Comparison of ENCODE assay signal across 8 cellular contexts in the genomic region with DNA sequence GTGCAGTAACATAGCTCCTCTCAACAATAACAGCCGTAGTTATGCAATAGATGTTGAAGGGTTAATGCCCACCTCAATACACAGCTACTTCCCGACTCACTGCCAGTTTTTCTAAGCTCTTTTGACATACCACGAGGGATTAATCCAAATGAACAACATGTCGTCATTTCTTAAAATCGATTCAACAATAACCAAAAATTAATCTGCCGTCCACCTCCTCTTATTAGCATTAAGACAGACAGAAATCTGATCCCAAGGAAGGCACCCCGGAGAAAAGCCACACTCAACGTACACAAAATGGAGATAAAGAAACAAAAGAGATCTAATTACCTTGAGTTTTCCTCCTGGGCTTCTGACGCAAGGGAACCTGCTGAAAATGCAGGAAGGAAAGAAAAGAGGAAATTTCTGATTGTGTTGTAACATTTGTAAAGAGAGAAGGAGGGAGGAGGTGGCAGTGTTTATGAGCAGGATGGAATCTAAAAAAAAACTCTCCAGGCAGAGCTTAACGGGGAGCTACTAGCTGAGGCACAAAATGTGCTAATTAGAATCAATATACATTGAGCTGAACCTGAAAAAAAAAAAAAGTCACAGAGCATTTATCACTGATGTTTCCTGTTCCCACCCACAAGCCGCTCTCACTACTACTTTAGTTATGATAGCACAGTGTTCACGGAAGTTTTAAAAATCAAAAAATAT.
DNase-seq lines count a peak whose midpoint lies in the region; ATAC-seq and TF ChIP-seq lines count a peak whose summit lies in the region.

No MANE protein-coding gene starts in this region.

- H3K9ac ChIP-seq in iPS-18a (ENCODE audit: low read length), result peak overlapping the region; percentile 30

- H3K4me1 ChIP-seq in A673 (ENCODE audit: insufficient read depth, low read length, poor library complexity, severe bottlenecking) (peaks cover 40% of the 10 kb centered on the region), iPS-18a (ENCODE audit: control insufficient read depth, low read depth, low read length) (peaks cover 36% of the 10 kb centered on the region), thyroid gland (peaks cover 0 to 5% of the 10 kb centered on the region in 2 donors)

- intact Hi-C loops in A673 (cut with micrococcal nuclease; ENCODE audit: unreplicated experiment), result no loop called here
- intact Hi-C loops in thyroid gland (cut with DNase I), result no loop called here

- peaks cover 0 to 6% (median 6%) of the 10 kb centered on the region in 3 donors for H3K9me3 Mint-ChIP-seq in T-cell

- no peaks in the 10 kb centered on the region for H3K27me3 Mint-ChIP-seq in T-cell

- H3K9me3 ChIP-seq in A673 (ENCODE audit: low read depth, low read length, poor library complexity, severe bottlenecking), result no peaks in the 10 kb centered on the region
- H3K9me3 ChIP-seq in iPS-18a (ENCODE audit: control insufficient read depth, low read depth, low read length), result no peaks in the 10 kb centered on the region
- no peaks in the 10 kb centered on the region for H3K9me3 ChIP-seq in thyroid gland

- POLR2A ChIA-PET in A673 (lab: Charles Lee; ENCODE audit: low non-redundant PET) (no interaction called here), T-cell (lab: Charles Lee) (interaction anchor here (0.5 to 1.5 kb wide), 14 partner anchors 10 to 600 kb away, joined by 3 to 4 read pairs (median 3); no protein-coding TSS in a partner anchor), GM10248 (lab: Yijun Ruan, JAX) (no interaction called here)

- no TSS peak for BruUV-seq in A673 (replicated peaks; lab: Mats Ljungman, UMichigan)

- ATAC-seq in GM19023 (IDR thresholded peaks at IDR 0.05; ENCODE audit: unreplicated experiment) (peak; percentile 36), HG03135 (IDR thresholded peaks at IDR 0.05; ENCODE audit: unreplicated experiment) (peak; percentile 41), T-cell (replicated peaks in 1 of 4) (peak; percentile 43 to 56 (median 52))

- peak overlapping the region; percentile 92 to 96 (median 93) for H3K4me3 Mint-ChIP-seq in T-cell

- no peaks in the 10 kb centered on the region for H3K27me3 ChIP-seq in A673 (replicated peaks; ENCODE audit: insufficient read depth, low read depth, low read length, poor library complexity)
- no peaks in the 10 kb centered on the region for H3K27me3 ChIP-seq in iPS-18a (ENCODE audit: control insufficient read depth, insufficient read depth, low read length)
- no peaks in the 10 kb centered on the region for H3K27me3 ChIP-seq in thyroid gland

- H3K36me3 Mint-ChIP-seq in T-cell, result peaks cover 33% of the 10 kb centered on the region

- 52 to 54% methylated on average over 12 of the region's 12 CpGs for WGBS in thyroid gland, 2 donors

- peaks cover 70 to 95% (median 84%) of the 10 kb centered on the region in 3 donors for H3K4me1 Mint-ChIP-seq in T-cell

- no peak for TF ChIP-seq CTCF in A673 (conservative IDR thresholded peaks at IDR 0.05; ENCODE audit: low read depth, low read length)
- no peak for TF ChIP-seq CTCF in thyroid gland (IDR thresholded peaks at IDR 0.05)
- no peak for TF ChIP-seq CTCF in GM10248 (IDR thresholded peaks at IDR 0.05; ENCODE audit: control extremely low read depth, extremely low read depth, low read depth, missing control alignments)

- peak in 1 of 2 donors; percentile 12 for TF ChIP-seq POLR2A in thyroid gland (IDR thresholded peaks at IDR 0.05)

- no peaks in the 10 kb centered on the region for H3K36me3 ChIP-seq in A673 (ENCODE audit: insufficient read depth, low read length, poor library complexity, severe bottlenecking)
- H3K36me3 ChIP-seq in iPS-18a (ENCODE audit: control insufficient read depth, low read depth, low read length), result no peaks in the 10 kb centered on the region
- H3K36me3 ChIP-seq in thyroid gland, result peaks cover 0 to 10% of the 10 kb centered on the region in 2 donors

- H3K4me3 ChIP-seq in A673 (ENCODE audit: low read depth, low read length, poor library complexity, severe bottlenecking) (peak overlapping the region; percentile 42), iPS-18a (ENCODE audit: low read length) (peak overlapping the region; percentile 38), thyroid gland (replicated peaks in 1 of 3) (no peak overlapping the region)

- CTCF ChIA-PET in A673 (lab: Charles Lee), result interaction anchor here (0.7 kb wide), 1 partner anchor 218 kb away, joined by 4 read pairs; no protein-coding TSS in a partner anchor
- CTCF ChIA-PET in T-cell (lab: Charles Lee), result interaction anchor here (0.5 to 5.0 kb wide), 17 partner anchors 8 to 93 kb away, joined by 3 to 38 read pairs (median 5); no protein-coding TSS in a partner anchor
- CTCF ChIA-PET in GM10248 (lab: Yijun Ruan, JAX), result interaction anchor here (0.6 to 3.6 kb wide), 6 partner anchors 10 to 30 kb away, joined by 3 to 11 read pairs (median 6); no protein-coding TSS in a partner anchor

- peak overlapping the region; percentile 66 for H3K27ac ChIP-seq in A673 (ENCODE audit: low read depth, low read length, poor library complexity, severe bottlenecking)
- peak overlapping the region; percentile 26 for H3K27ac ChIP-seq in iPS-18a (ENCODE audit: low read length)
- H3K27ac ChIP-seq in thyroid gland, result peak overlapping the region in 2 of 3 donors; percentile 17 to 37

- peak overlapping the region; percentile 93 to 97 for H3K27ac Mint-ChIP-seq in T-cell

- DNase-seq in A673 (ENCODE audit: low spot score) (peak; percentile 71), T-cell (peak in 18 of 34 experiments; percentile 15 to 59 (median 32)), thyroid gland (no peak), islet precursor cell (no peak), GM10248 (ENCODE audit: extremely low spot score) (no peak)

Comparison
In these comparisons a context has a peak if more than half of its experiments do, and no peak if none do; other contexts are left out.
1. DNase-seq: peak in A673 (single experiment) and T-cell (18 of 34); none in thyroid gland (0 of 2), islet precursor cell (single experiment) and GM10248 (single experiment).
2. H3K4me3 ChIP-seq: peak in A673 (single experiment) and iPS-18a (single experiment); none in thyroid gland (0 of 3).
3. POLR2A ChIA-PET loops: an anchor here in T-cell (0.5 to 1.5 kb wide); none called in A673 and GM10248.
4. Peak in every context shown above with its lines, with median percentiles within 50 percentile points of each other: H3K27ac ChIP-seq and ATAC-seq.